In the genomic region with DNA sequence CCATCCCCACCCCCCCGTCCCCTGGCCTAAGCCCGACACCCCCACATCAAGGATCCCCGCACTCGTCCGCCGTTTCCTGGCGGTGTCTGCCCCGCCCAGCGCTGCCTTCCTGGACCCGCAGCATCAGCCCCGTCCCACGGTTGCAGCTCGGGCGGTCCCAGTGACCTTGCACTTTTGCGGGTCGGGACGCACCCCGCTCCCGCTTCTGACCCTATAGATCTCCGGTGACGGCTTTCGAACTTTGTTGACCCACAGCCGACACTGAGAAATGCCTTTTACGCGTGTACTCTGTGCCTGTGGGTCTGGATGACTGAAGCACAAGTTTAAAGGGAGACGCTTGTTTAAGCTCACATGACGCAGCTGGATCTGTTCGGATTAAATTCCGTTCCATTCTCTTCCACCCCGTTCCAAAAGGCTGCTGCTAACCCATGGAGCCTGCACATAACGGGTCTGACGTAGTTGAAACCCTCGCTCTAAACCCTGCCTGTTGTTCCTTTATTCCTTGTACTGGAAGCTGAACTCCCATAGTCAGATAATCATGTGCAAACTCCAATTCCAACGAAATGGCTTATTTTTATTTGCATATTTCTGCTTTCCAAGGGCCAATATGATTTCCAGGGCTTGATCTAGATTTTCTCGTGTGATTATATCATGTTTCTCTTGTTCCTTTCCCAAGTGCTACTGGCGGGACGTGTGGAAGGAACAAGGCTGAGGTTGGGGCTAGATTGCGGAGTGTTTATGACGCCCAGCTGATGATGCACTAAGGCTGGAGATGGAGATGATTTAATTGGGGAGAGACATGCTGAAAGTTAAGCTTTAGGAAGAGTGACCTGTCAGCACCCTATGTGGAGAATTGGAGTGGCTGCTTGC, we compare ENCODE assay signal across 1 cellular context.
TF ChIP-seq lines count a peak whose summit lies in the region.

No MANE protein-coding gene starts in this region.

TF ChIP-seq in GM23338, 12 proteins besides CTCF, POLR2A, EP300 and RAD21:
- TF ChIP-seq NANOG (IDR thresholded peaks at IDR 0.05; ENCODE audit: borderline replicate concordance) = no peak
- peak; percentile 4; the same call in 1 of the 2 replicates for TF ChIP-seq POLR2AphosphoS5 (IDR thresholded peaks at IDR 0.05; ENCODE audit: low read depth)
